8 cellular contexts compared by ENCODE assay signal in the genomic region with DNA sequence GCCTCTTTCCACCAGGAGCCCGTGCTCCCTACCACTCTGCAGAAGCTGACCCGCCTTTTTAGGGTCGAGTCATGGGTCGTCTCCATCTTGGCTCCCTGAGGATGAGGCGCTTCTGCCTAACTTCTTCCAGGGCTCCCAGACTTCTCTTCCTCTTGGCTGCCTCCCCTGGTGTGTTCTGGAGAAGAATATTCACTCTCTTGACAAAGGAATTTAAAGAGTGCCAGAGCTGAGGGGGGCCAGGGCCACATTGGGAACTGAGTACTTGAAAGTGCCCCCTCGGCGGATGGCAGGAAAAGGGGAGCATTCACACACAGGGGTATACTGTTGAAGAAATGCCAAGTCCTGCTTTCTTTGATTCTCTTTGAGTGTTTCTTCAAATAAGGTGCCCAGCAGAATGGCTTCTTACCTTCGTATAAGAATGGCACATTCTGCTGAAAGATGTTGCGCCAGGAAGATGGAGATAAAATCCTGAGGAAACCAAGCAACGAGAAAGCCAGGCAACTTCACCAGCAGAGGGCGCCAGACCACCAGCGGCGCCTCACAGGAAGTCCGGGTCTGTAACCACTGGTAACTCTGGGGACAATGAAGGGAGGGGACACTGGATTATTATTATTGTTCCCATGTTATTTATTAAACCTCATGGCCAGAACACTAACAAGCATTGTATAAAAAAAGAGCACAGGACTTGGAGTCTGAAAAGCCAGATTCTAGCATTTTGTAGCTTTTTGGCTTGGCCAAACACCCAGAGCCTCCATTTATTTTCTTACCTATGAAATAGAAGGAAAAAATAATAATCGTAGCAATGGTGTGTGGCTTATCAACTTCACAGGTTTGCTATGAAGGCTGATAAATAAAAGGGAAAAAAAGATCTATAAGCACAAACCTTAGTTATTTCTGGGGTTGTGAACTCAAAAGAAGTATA.
DNase-seq lines count a peak whose midpoint lies in the region; ATAC-seq, FAIRE-seq and TF ChIP-seq lines count a peak whose summit lies in the region.

No MANE protein-coding gene starts in this region.

- H3K27ac ChIP-seq in C4-2B: no peak overlapping the region
- H3K27ac ChIP-seq in Peyer's patch: no peak overlapping the region
- no peak overlapping the region for H3K27ac ChIP-seq in small intestine (ENCODE audit: low read depth in 1 of 2, low read length in 1 of 2)

- H3K4me1 ChIP-seq in Peyer's patch: no peaks in the 10 kb centered on the region
- no peaks in the 10 kb centered on the region for H3K4me1 ChIP-seq in small intestine (ENCODE audit: control insufficient read depth in 2 of 2, insufficient read depth in 1 of 2, low read depth in 1 of 2, low read length in 1 of 2)

- DNase-seq in Peyer's patch: peak; percentile 27 to 85 (median 71)
- peak; percentile 46 to 47 for DNase-seq in activated T-helper 1 cell treated with anti-CD3 and anti-CD28 coated beads, Interleukin-2, amount 50 U/mL, for 16 hours (ENCODE audit: low read depth in 1 of 2, low spot score in 1 of 2)
- peak; percentile 80 for DNase-seq in Right ventricle myocardium inferior (ENCODE audit: missing footprints)
- peak; percentile 47 for DNase-seq in small intestine
- no peak for DNase-seq in NCI-H1694 (lab: John Stamatoyannopoulos, UW)

- TF ChIP-seq CTCF in C4-2B (conservative IDR thresholded peaks at IDR 0.05): peak; percentile 92
- peak; percentile 16 to 71 (median 66) for TF ChIP-seq CTCF in Peyer's patch (IDR thresholded peaks at IDR 0.05)

- no peaks in the 10 kb centered on the region for H3K9me3 ChIP-seq in Peyer's patch
- no peaks in the 10 kb centered on the region for H3K9me3 ChIP-seq in small intestine (ENCODE audit: control insufficient read depth, low read depth)

- FAIRE-seq in small intestine (lab: Jason Lieb, UNC): no peak

- TF ChIP-seq POLR2A in Peyer's patch (IDR thresholded peaks at IDR 0.05): no peak

- H3K27me3 ChIP-seq in Peyer's patch (no peaks in the 10 kb centered on the region), small intestine (ENCODE audit: control insufficient read depth in 2 of 2, insufficient read depth in 2 of 2, low read length in 2 of 2) (no peaks in the 10 kb centered on the region)

- intact Hi-C loops in Right ventricle myocardium inferior (cut with DNase I): loop anchor here (5.0 to 10.0 kb wide), 2 partner anchors 84 to 392 kb away; no protein-coding TSS in a partner anchor

- peak; percentile 68 for ATAC-seq in GM19043 (IDR thresholded peaks at IDR 0.05; ENCODE audit: low read depth, unreplicated experiment)
- ATAC-seq in HG03175 (IDR thresholded peaks at IDR 0.05; ENCODE audit: unreplicated experiment): peak; percentile 76
- no peak for ATAC-seq in Right ventricle myocardium inferior

- WGBS in small intestine, 3 donors: 51 to 58% (median 54%) methylated on average over 15 of the region's 15 CpGs

- H3K36me3 ChIP-seq in Peyer's patch: no peaks in the 10 kb centered on the region
- no peaks in the 10 kb centered on the region for H3K36me3 ChIP-seq in small intestine (ENCODE audit: control insufficient read depth in 2 of 2, insufficient read depth in 2 of 2, low read length in 2 of 2)

- H3K4me3 ChIP-seq in Peyer's patch (no peak overlapping the region), small intestine (ENCODE audit: low read depth in 1 of 2, low read length in 2 of 2) (no peak overlapping the region)
